ENCODE assay signal across 7 cellular contexts in genomic region chr2:238593678-238594077, GRCh38.
"Had no signal": no experiment of that assay in that cellular context is flagged by ENCODE, and none has a peak within 500 bp of the region (broad histone marks: within the 10 kb centered on the region; RNA-seq: fewer than 3 reads in every experiment).

No MANE protein-coding gene starts in this region.

- H3K36me3 Mint-ChIP-seq: IgD-negative memory B cell had no signal

- H3K27ac Mint-ChIP-seq: GM23338, H9, HFFc6 had no signal

- H3K4me3 ChIP-seq: GM23338 had no signal

- H3K27ac ChIP-seq: HL-60 had no signal

- H3K4me1 Mint-ChIP-seq: GM23338, H9, IgD-negative memory B cell had no signal

- ATAC-seq: GM23338, HCT116, HepG2 had no signal

- H3K9me3 Mint-ChIP-seq: GM23338, H9, HFFc6 had no signal

- H3K4me3 Mint-ChIP-seq: GM23338, H9, HFFc6, IgD-negative memory B cell had no signal

- DNase-seq: H9, HFFc6 had no signal
